ENCODE assay signal across 8 cellular contexts in genomic region chr1:8702848-8703810, GRCh38.
A peak's percentile ranks its signal among the peaks of the same experiment; 100 is the strongest.
DNase-seq lines count a peak whose midpoint lies in the region; ATAC-seq and TF ChIP-seq lines count a peak whose summit lies in the region.

No MANE protein-coding gene starts in this region.

- CTCF ChIA-PET in Panc1 (lab: Charles Lee), result interaction anchor here (0.7 to 1.2 kb wide), 2 partner anchors 23 to 158 kb away, joined by 3 read pairs; no protein-coding TSS in a partner anchor

- H3K4me1 ChIP-seq in Panc1 (ENCODE audit: control insufficient read depth, insufficient read depth, low read length), result peaks cover 66% of the 10 kb centered on the region

- peaks cover 31% of the 10 kb centered on the region for H3K36me3 Mint-ChIP-seq in activated T-helper 2 cell treated with anti-CD3 and anti-CD28 coated beads, Interferon-gamma antibody, Interleukin-2, Interleukin-4, amounts not matched to agents 10 μg/mL and 5 μg/mL and 100 μg/mL, durations not matched to agents 14 hours and 24 hours and 36 hours (ENCODE audit: low read depth)
- no peaks in the 10 kb centered on the region for H3K36me3 Mint-ChIP-seq in naive B cell

- BruUV-seq in Panc1 (replicated peaks; lab: Mats Ljungman, UMichigan), result no TSS peak

- in situ Hi-C loops in Panc1 (cut with HindIII; ENCODE audit: low pct_unique_long_range_greater_than_20kb, low sequenced_read_pairs), result no loop called here

- intact Hi-C loops in Panc1 (cut with micrococcal nuclease; ENCODE audit: unreplicated experiment), result no loop called here
- intact Hi-C loops in activated T-helper 2 cell treated with anti-CD3 and anti-CD28 coated beads, Interferon-gamma antibody, Interleukin-2, Interleukin-4, amounts not matched to agents 10 μg/mL and 5 μg/mL and 100 μg/mL, durations not matched to agents 14 hours and 24 hours and 36 hours (cut with micrococcal nuclease), result loop anchor here (2.0 to 5.0 kb wide), 3 partner anchors 36 to 174 kb away; partner anchors contain the start of genes ENO1 and RERE

- POLR2A ChIA-PET in Panc1 (lab: Charles Lee), result interaction anchor here (0.5 to 0.9 kb wide), 3 partner anchors 9 to 154 kb away, joined by 3 to 4 read pairs (median 3); no protein-coding TSS in a partner anchor

- H3K27me3 ChIP-seq in Panc1 (ENCODE audit: control insufficient read depth, insufficient read depth, low read length), result no peaks in the 10 kb centered on the region

- ATAC-seq in GM21619 (IDR thresholded peaks at IDR 0.05; ENCODE audit: unreplicated experiment) (peak; percentile 63), Panc1 (peak; percentile 95), naive B cell (ENCODE audit: low read depth in 2 of 2) (peak; percentile 66 to 69)
- ATAC-seq in stimulated activated naive CD8-positive, alpha-beta T cell treated with anti-CD3 and anti-CD28 coated beads, Interleukin-15, amount 100 ng/mL, for 72 hours, result peak; percentile 71

- no peaks in the 10 kb centered on the region for H3K27me3 Mint-ChIP-seq in activated T-helper 2 cell treated with anti-CD3 and anti-CD28 coated beads, Interferon-gamma antibody, Interleukin-2, Interleukin-4, amounts not matched to agents 10 μg/mL and 5 μg/mL and 100 μg/mL, durations not matched to agents 14 hours and 24 hours and 36 hours (ENCODE audit: low read depth)
- H3K27me3 Mint-ChIP-seq in naive B cell, result no peaks in the 10 kb centered on the region
- H3K27me3 Mint-ChIP-seq in stimulated activated naive CD8-positive, alpha-beta T cell treated with anti-CD3 and anti-CD28 coated beads, Interleukin-15, amount 100 ng/mL, for 72 hours, result peaks cover 27% of the 10 kb centered on the region

- H3K27ac ChIP-seq in Panc1 (ENCODE audit: low read length), result peak overlapping the region; percentile 93

- peaks cover 46% of the 10 kb centered on the region for H3K4me1 Mint-ChIP-seq in activated T-helper 2 cell treated with anti-CD3 and anti-CD28 coated beads, Interferon-gamma antibody, Interleukin-2, Interleukin-4, amounts not matched to agents 10 μg/mL and 5 μg/mL and 100 μg/mL, durations not matched to agents 14 hours and 24 hours and 36 hours (ENCODE audit: low read depth)
- H3K4me1 Mint-ChIP-seq in naive B cell, result peaks cover 37 to 56% (median 54%) of the 10 kb centered on the region in 3 donors
- peaks cover 39% of the 10 kb centered on the region for H3K4me1 Mint-ChIP-seq in stimulated activated naive CD8-positive, alpha-beta T cell treated with anti-CD3 and anti-CD28 coated beads, Interleukin-15, amount 100 ng/mL, for 72 hours

- peak; percentile 54 for TF ChIP-seq CTCF in Panc1 (IDR thresholded peaks at IDR 0.05)

- DNase-seq in DMS53 (lab: John Stamatoyannopoulos, UW), result peak; percentile 98
- peak; percentile 15 for DNase-seq in KG1 (lab: John Stamatoyannopoulos, UW)
- DNase-seq in Panc1 (ENCODE audit: low read depth, low spot score), result peak; percentile 82
- DNase-seq in activated T-helper 2 cell treated with anti-CD3 and anti-CD28 coated beads, Interferon-gamma antibody, Interleukin-2, Interleukin-4, amounts not matched to agents 10 μg/mL and 5 μg/mL and 100 μg/mL, durations not matched to agents 14 hours and 24 hours and 36 hours (ENCODE audit: low spot score), result peak; percentile 73
- DNase-seq in fibroblast of peridontal ligament (ENCODE audit: extremely low read depth), result peak; percentile 84
- peak; percentile 84 for DNase-seq in naive B cell
- peak; percentile 76 for DNase-seq in stimulated activated naive CD8-positive, alpha-beta T cell treated with anti-CD3 and anti-CD28 coated beads, Interleukin-15, amount 100 ng/mL, for 72 hours

- no peaks in the 10 kb centered on the region for H3K36me3 ChIP-seq in Panc1 (ENCODE audit: control insufficient read depth, insufficient read depth, low read length)

- H3K4me3 ChIP-seq in Panc1 (ENCODE audit: low read depth in 2 of 2, low read length in 2 of 2), result peak overlapping the region; percentile 63 to 78

- peak overlapping the region; percentile 88 for H3K4me3 Mint-ChIP-seq in activated T-helper 2 cell treated with anti-CD3 and anti-CD28 coated beads, Interferon-gamma antibody, Interleukin-2, Interleukin-4, amounts not matched to agents 10 μg/mL and 5 μg/mL and 100 μg/mL, durations not matched to agents 14 hours and 24 hours and 36 hours (ENCODE audit: low read depth)
- peak overlapping the region; percentile 86 to 96 (median 92) for H3K4me3 Mint-ChIP-seq in naive B cell
- peak overlapping the region; percentile 91 for H3K4me3 Mint-ChIP-seq in stimulated activated naive CD8-positive, alpha-beta T cell treated with anti-CD3 and anti-CD28 coated beads, Interleukin-15, amount 100 ng/mL, for 72 hours

- H3K9me3 ChIP-seq in Panc1 (ENCODE audit: control insufficient read depth, insufficient read depth, low read depth, low read length), result no peaks in the 10 kb centered on the region

- peak overlapping the region; percentile 87 for H3K27ac Mint-ChIP-seq in activated T-helper 2 cell treated with anti-CD3 and anti-CD28 coated beads, Interferon-gamma antibody, Interleukin-2, Interleukin-4, amounts not matched to agents 10 μg/mL and 5 μg/mL and 100 μg/mL, durations not matched to agents 14 hours and 24 hours and 36 hours
- peak overlapping the region; percentile 59 to 95 (median 93) for H3K27ac Mint-ChIP-seq in naive B cell
- peak overlapping the region; percentile 24 to 66 for H3K27ac Mint-ChIP-seq in stimulated activated naive CD8-positive, alpha-beta T cell treated with anti-CD3 and anti-CD28 coated beads, Interleukin-15, amount 100 ng/mL, for 72 hours

- H3K9me3 Mint-ChIP-seq in activated T-helper 2 cell treated with anti-CD3 and anti-CD28 coated beads, Interferon-gamma antibody, Interleukin-2, Interleukin-4, amounts not matched to agents 10 μg/mL and 5 μg/mL and 100 μg/mL, durations not matched to agents 14 hours and 24 hours and 36 hours, result no peaks in the 10 kb centered on the region
- no peaks in the 10 kb centered on the region for H3K9me3 Mint-ChIP-seq in naive B cell
- H3K9me3 Mint-ChIP-seq in stimulated activated naive CD8-positive, alpha-beta T cell treated with anti-CD3 and anti-CD28 coated beads, Interleukin-15, amount 100 ng/mL, for 72 hours, result no peaks in the 10 kb centered on the region

Comparison
In these comparisons a context has a peak if more than half of its experiments do, and no peak if none do; other contexts are left out.
1. Peak in every context shown above with its lines: DNase-seq, ATAC-seq, H3K4me3 ChIP-seq and H3K27ac ChIP-seq.
2. DNase-seq: peak in every context shown above with its lines; median percentile 98 in DMS53; 84 in fibroblast of peridontal ligament; 84 in naive B cell; 82 in Panc1; 76 in stimulated activated naive CD8-positive, alpha-beta T cell treated with anti-CD3 and anti-CD28 coated beads, Interleukin-15, amount 100 ng/mL, for 72 hours; 73 in activated T-helper 2 cell treated with anti-CD3 and anti-CD28 coated beads, Interferon-gamma antibody, Interleukin-2, Interleukin-4, amounts not matched to agents 10 μg/mL and 5 μg/mL and 100 μg/mL, durations not matched to agents 14 hours and 24 hours and 36 hours; 15 in KG1.